Comparison of ENCODE assay signal across 1 cellular context in genomic region chr12:10404798-10405197, GRCh38.
TF ChIP-seq lines count a peak whose summit lies in the region.

No MANE protein-coding gene starts in this region.

TF ChIP-seq in HCT116, 20 proteins besides CTCF, POLR2A, EP300 and RAD21:
- TF ChIP-seq, protein P1, sequence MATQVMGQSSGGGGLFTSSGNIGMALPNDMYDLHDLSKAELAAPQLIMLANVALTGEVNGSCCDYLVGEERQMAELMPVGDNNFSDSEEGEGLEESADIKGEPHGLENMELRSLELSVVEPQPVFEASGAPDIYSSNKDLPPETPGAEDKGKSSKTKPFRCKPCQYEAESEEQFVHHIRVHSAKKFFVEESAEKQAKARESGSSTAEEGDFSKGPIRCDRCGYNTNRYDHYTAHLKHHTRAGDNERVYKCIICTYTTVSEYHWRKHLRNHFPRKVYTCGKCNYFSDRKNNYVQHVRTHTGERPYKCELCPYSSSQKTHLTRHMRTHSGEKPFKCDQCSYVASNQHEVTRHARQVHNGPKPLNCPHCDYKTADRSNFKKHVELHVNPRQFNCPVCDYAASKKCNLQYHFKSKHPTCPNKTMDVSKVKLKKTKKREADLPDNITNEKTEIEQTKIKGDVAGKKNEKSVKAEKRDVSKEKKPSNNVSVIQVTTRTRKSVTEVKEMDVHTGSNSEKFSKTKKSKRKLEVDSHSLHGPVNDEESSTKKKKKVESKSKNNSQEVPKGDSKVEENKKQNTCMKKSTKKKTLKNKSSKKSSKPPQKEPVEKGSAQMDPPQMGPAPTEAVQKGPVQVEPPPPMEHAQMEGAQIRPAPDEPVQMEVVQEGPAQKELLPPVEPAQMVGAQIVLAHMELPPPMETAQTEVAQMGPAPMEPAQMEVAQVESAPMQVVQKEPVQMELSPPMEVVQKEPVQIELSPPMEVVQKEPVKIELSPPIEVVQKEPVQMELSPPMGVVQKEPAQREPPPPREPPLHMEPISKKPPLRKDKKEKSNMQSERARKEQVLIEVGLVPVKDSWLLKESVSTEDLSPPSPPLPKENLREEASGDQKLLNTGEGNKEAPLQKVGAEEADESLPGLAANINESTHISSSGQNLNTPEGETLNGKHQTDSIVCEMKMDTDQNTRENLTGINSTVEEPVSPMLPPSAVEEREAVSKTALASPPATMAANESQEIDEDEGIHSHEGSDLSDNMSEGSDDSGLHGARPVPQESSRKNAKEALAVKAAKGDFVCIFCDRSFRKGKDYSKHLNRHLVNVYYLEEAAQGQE (IDR thresholded peaks at IDR 0.05; ENCODE audit: low read depth): no peak
- no peak for TF ChIP-seq JUND (IDR thresholded peaks at IDR 0.05)
- TF ChIP-seq, protein P2, sequence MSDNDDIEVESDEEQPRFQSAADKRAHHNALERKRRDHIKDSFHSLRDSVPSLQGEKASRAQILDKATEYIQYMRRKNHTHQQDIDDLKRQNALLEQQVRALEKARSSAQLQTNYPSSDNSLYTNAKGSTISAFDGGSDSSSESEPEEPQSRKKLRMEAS (IDR thresholded peaks at IDR 0.05): no peak
- TF ChIP-seq CBX3 (IDR thresholded peaks at IDR 0.05; ENCODE audit: low read depth): 0 out of 2 replicates have a peak, but pooled peaks have one; percentile 29
TF ChIP-seq in HCT116: peak in this region for 1.
